17 cellular contexts compared by ENCODE assay signal in genomic region chr16:75107505-75107904, GRCh38. TPM values are rescaled to one million over a fixed set of nuclear protein-coding genes. Genes with fewer than 3 reads are reported as not detected.
DNase-seq lines count a peak whose midpoint lies in the region; ATAC-seq and TF ChIP-seq lines count a peak whose summit lies in the region.
"Had no signal": no experiment of that assay in that cellular context is flagged by ENCODE, and none has a peak within 500 bp of the region (broad histone marks: within the 10 kb centered on the region; RNA-seq: fewer than 3 reads in every experiment).

No MANE protein-coding gene starts in this region.

- H3K56ac ChIP-seq in IMR-90 (ENCODE audit: extremely low read depth, insufficient read depth, low read length): no peak overlapping the region

- peak overlapping the region; percentile 93 to 99 (median 96) for H3K4me2 ChIP-seq in BLaER1 treated with 17β-estradiol and CSF1 and Interleukin-3, amounts not matched to agents 10 nM and 100 nM
- peak overlapping the region; percentile 17; the same call in 1 of the 2 replicates for H3K4me2 ChIP-seq in IMR-90 (ENCODE audit: low read depth, low read length)
- H3K4me2 ChIP-seq: neural progenitor cell had no signal

- H3K36me3 ChIP-seq in BLaER1 treated with 17β-estradiol and CSF1 and Interleukin-3, amounts not matched to agents 10 nM and 100 nM: peaks cover 0 to 28% (median 13%) of the 10 kb centered on the region in 11 experiments; a peak in 13 of 22 replicates
- H3K36me3 ChIP-seq in IMR-90 (ENCODE audit: control insufficient read depth, insufficient read depth, low read length): no peaks in the 10 kb centered on the region; the same call in 1 of the 2 replicates
- H3K36me3 ChIP-seq in breast epithelium: no peaks in the 10 kb centered on the region
- H3K36me3 ChIP-seq in sigmoid colon: no peaks in the 10 kb centered on the region
- H3K36me3 ChIP-seq: BE2C, neural progenitor cell had no signal

- peak overlapping the region; percentile 22 to 67; a peak in 2 of 4 replicates for H4K8ac ChIP-seq in IMR-90 (ENCODE audit: low read depth in 2 of 2, low read length in 2 of 2)

- H3K23ac ChIP-seq in IMR-90 (ENCODE audit: low read depth, low read length): no peak overlapping the region

- H3K18ac ChIP-seq in IMR-90 (ENCODE audit: low read depth, low read length): peak overlapping the region; percentile 62

- ATAC-seq in IMR-90 (ENCODE audit: low read depth) (no peak), HG03432 (IDR thresholded peaks at IDR 0.05; ENCODE audit: unreplicated experiment) (no peak), HG02884 (IDR thresholded peaks at IDR 0.05; ENCODE audit: unreplicated experiment) (no peak), GM19463 (IDR thresholded peaks at IDR 0.05; ENCODE audit: unreplicated experiment) (no peak)
- ATAC-seq: activated CD4-positive, CD25-positive, alpha-beta regulatory T cell treated with anti-CD3 and anti-CD28 coated beads, Interleukin-2, amount 50 U/mL, for 24 hours had no signal

- TF ChIP-seq POLR2A in IMR-90 (IDR thresholded peaks at IDR 0.05; ENCODE audit: low read depth, low read length) (no peak), breast epithelium (IDR thresholded peaks at IDR 0.05) (no peak), sigmoid colon (IDR thresholded peaks at IDR 0.05) (no peak)

- no TSS peak for BruUV-seq in IMR-90 (replicated peaks; lab: Mats Ljungman, UMichigan)

- H2AK5ac ChIP-seq in IMR-90 (ENCODE audit: low read depth, low read length): peak overlapping the region; percentile 97

- H3K14ac ChIP-seq in IMR-90 (replicated peaks; ENCODE audit: low read depth, low read length): peak overlapping the region; percentile 37

- H2BK15ac ChIP-seq in IMR-90 (ENCODE audit: low read depth, low read length): peak overlapping the region; percentile 73; the same call in 1 of the 3 replicates

- TF ChIP-seq CTCF in IMR-90 (conservative IDR thresholded peaks at IDR 0.05; ENCODE audit: low read depth, low read length): no peak
- no peak for TF ChIP-seq CTCF in breast epithelium (IDR thresholded peaks at IDR 0.05)
- TF ChIP-seq CTCF in sigmoid colon (IDR thresholded peaks at IDR 0.05): no peak

- peak overlapping the region; percentile 78 for H4K91ac ChIP-seq in IMR-90 (ENCODE audit: insufficient read depth, low read depth, low read length)

- peak overlapping the region; percentile 47 for H2AK9ac ChIP-seq in IMR-90 (replicated peaks; ENCODE audit: low read depth, low read length, poor library complexity)

- H2BK120ac ChIP-seq in IMR-90 (ENCODE audit: low read depth, low read length): peak overlapping the region; percentile 33; the same call in 1 of the 2 replicates

- peaks cover 25% of the 10 kb centered on the region for H3K9me1 ChIP-seq in IMR-90 (ENCODE audit: insufficient read depth, low read length)

- H3K27ac ChIP-seq in BLaER1 treated with 17β-estradiol and CSF1 and Interleukin-3, amounts not matched to agents 10 nM and 100 nM: peak overlapping the region; percentile 23 to 99 (median 95); a peak in 20 of 22 replicates
- H3K27ac ChIP-seq in IMR-90 (ENCODE audit: insufficient read depth, low read length) (peak overlapping the region; percentile 34; the same call in 1 of the 2 replicates), breast epithelium (peak overlapping the region; percentile 32 to 84), sigmoid colon (peak overlapping the region; percentile 77 to 92 (median 88))
- H3K27ac ChIP-seq: neural progenitor cell had no signal

- WGBS in IMR-90 (ENCODE audit: extremely low coverage in 2 of 2, insufficient read length in 1 of 2), 2 experiments: 79% methylated on average over 4 of the region's 10 CpGs; no CpG with 5 or more reads in 1 of the 2 experiments
- 88% methylated on average over 10 of the region's 10 CpGs for WGBS in sigmoid colon, 2 donors

- H3K4me1 ChIP-seq in BLaER1 treated with 17β-estradiol and CSF1 and Interleukin-3, amounts not matched to agents 10 nM and 100 nM: peaks cover 87 to 98% (median 97%) of the 10 kb centered on the region in 10 experiments
- H3K4me1 ChIP-seq in IMR-90 (ENCODE audit: control insufficient read depth, insufficient read depth, low read length) (peaks cover 49% of the 10 kb centered on the region), breast epithelium (peaks cover 23 to 25% of the 10 kb centered on the region in 2 donors), sigmoid colon (peaks cover 0 to 99% (median 81%) of the 10 kb centered on the region in 4 donors)

- no peaks in the 10 kb centered on the region for H3K9me3 ChIP-seq in BLaER1 treated with 17β-estradiol and CSF1 and Interleukin-3, amounts not matched to agents 10 nM and 100 nM (replicated peaks in 1 of 11)
- H3K9me3 ChIP-seq in IMR-90 (ENCODE audit: control insufficient read depth, insufficient read depth, low read length) (no peaks in the 10 kb centered on the region), breast epithelium (no peaks in the 10 kb centered on the region), sigmoid colon (no peaks in the 10 kb centered on the region)
- H3K9me3 ChIP-seq: BE2C had no signal

- H3K4me3 ChIP-seq in BLaER1 treated with 17β-estradiol and CSF1 and Interleukin-3, amounts not matched to agents 10 nM and 100 nM: peak overlapping the region in 9 of 10 experiments; percentile 15 to 58 (median 47); a peak in 16 of 20 replicates
- no peak overlapping the region for H3K4me3 ChIP-seq in IMR-90 (ENCODE audit: insufficient read depth, low read depth, low read length)
- H3K4me3 ChIP-seq in breast epithelium: no peak overlapping the region
- H3K4me3 ChIP-seq in sigmoid colon: no peak overlapping the region
- H3K4me3 ChIP-seq: neural progenitor cell had no signal

- H3K27me3 ChIP-seq in BLaER1 treated with 17β-estradiol and CSF1 and Interleukin-3, amounts not matched to agents 10 nM and 100 nM: peaks cover 0 to 6% (median 0%) of the 10 kb centered on the region in 11 experiments; a peak in 4 of 22 replicates
- H3K27me3 ChIP-seq in IMR-90 (ENCODE audit: control insufficient read depth, insufficient read depth, low read length): no peaks in the 10 kb centered on the region
- no peaks in the 10 kb centered on the region for H3K27me3 ChIP-seq in breast epithelium
- H3K27me3 ChIP-seq in sigmoid colon: no peaks in the 10 kb centered on the region
- H3K27me3 ChIP-seq: BE2C, neural progenitor cell had no signal

- peak overlapping the region; percentile 9 for H2AFZ ChIP-seq in IMR-90 (replicated peaks; ENCODE audit: low read length, poor library complexity)
- H2AFZ ChIP-seq: neural progenitor cell had no signal

- no peak for TF ChIP-seq RAD21 in IMR-90 (IDR thresholded peaks at IDR 0.05; ENCODE audit: low read length)

- H3K79me1 ChIP-seq in IMR-90 (ENCODE audit: low read depth in 1 of 2, low read length in 2 of 2): peaks cover 16 to 62% of the 10 kb centered on the region in 2 experiments

- intact Hi-C loops in IMR-90 (cut with micrococcal nuclease) (no loop called here), breast epithelium (cut with DNase I; ENCODE audit: low total_unique reads) (no loop called here), sigmoid colon (cut with DNase I) (loop anchor here (10.0 kb wide), 1 partner anchor 63 kb away; no protein-coding TSS in a partner anchor)

- H2BK20ac ChIP-seq in IMR-90 (ENCODE audit: low read depth, low read length): peak overlapping the region; percentile 89

- H4K20me1 ChIP-seq in BLaER1 treated with 17β-estradiol and CSF1 and Interleukin-3, amounts not matched to agents 10 nM and 100 nM: peaks cover 0 to 26% (median 17%) of the 10 kb centered on the region in 11 experiments; a peak in 8 of 22 replicates
- peaks cover 10% of the 10 kb centered on the region for H4K20me1 ChIP-seq in IMR-90 (ENCODE audit: insufficient read depth, low read length)

- POLR2A ChIA-PET in IMR-90 (lab: Charles Lee; ENCODE audit: unreplicated experiment): interaction anchor here (0.6 kb wide), 1 partner anchor 19 kb away, joined by 6 read pairs; no protein-coding TSS in a partner anchor

- CTCF ChIA-PET in IMR-90 (lab: Yijun Ruan, JAX): no interaction called here

- H3K9ac ChIP-seq in BLaER1 treated with 17β-estradiol and CSF1 and Interleukin-3, amounts not matched to agents 10 nM and 100 nM: peak overlapping the region; percentile 21 to 91 (median 85); a peak in 20 of 22 replicates
- H3K9ac ChIP-seq in IMR-90 (ENCODE audit: low read depth, low read length): no peak overlapping the region
- H3K9ac ChIP-seq: neural progenitor cell had no signal

- in situ Hi-C loops in IMR-90 (cut with MboI; ENCODE audit: low sequenced_read_pairs): loop anchor here (5.0 kb wide), 1 partner anchor 105 kb away; no protein-coding TSS in a partner anchor

- H2BK5ac ChIP-seq in IMR-90 (ENCODE audit: low read depth, low read length, poor library complexity, severe bottlenecking): peak overlapping the region; percentile 28

- H4K5ac ChIP-seq in IMR-90 (ENCODE audit: low read depth, low read length): peak overlapping the region; percentile 43

- dilution Hi-C loops in IMR-90 (cut with HindIII; ENCODE audit: low sequenced_read_pairs, unreplicated experiment): no loop called here

- TF ChIP-seq EP300 in sigmoid colon (IDR thresholded peaks at IDR 0.05): no peak

- DNase-seq in IMR-90 (no peak), breast epithelium (ENCODE audit: low spot score in 2 of 2) (no peak), sigmoid colon (no peak), NCI-H2107 (lab: John Stamatoyannopoulos, UW) (no peak)
- DNase-seq: BE2C; dermis blood vessel endothelial cell; GOT3; NCI-H1417 treated with DMSO at 0.1 percent for 48 hours; stimulated activated naive CD4-positive, alpha-beta T cell treated with Interleukin-2 at 50 U/mL for 16 hours; T-helper 2 cell had no signal

- peak overlapping the region; percentile 82 for H3K4ac ChIP-seq in IMR-90 (ENCODE audit: low read depth, low read length)

TF ChIP-seq in IMR-90, 13 proteins besides CTCF, POLR2A, EP300 and RAD21 (continues in another document):
- TF ChIP-seq MXI1 (IDR thresholded peaks at IDR 0.05; ENCODE audit: borderline replicate concordance, low read depth, low read length) (no peak), RCOR1 (IDR thresholded peaks at IDR 0.05; ENCODE audit: insufficient replicate concordance, low read length) (no peak), CHD1 (IDR thresholded peaks at IDR 0.05; ENCODE audit: low read depth, low read length) (no peak), NFE2L2 (IDR thresholded peaks at IDR 0.05; ENCODE audit: low read depth, low read length) (no peak)

RNA-seq across cellular contexts. Expression of gene LDHD, which starts 9.1 kb away (rescaled TPM):
- total RNA-seq in IMR-90 (2012; rRNA removed) (under 0.01 TPM in 1 of 2 replicates, not detected in the other), breast epithelium (10 to 100 TPM; 10.5 to 17.6 (median 10.7) TPM), sigmoid colon (1 to 10 TPM; 2.5 to 7.6 (median 7.3) TPM)
- polyA plus RNA-seq in IMR-90 (2012; rRNA removed) (0.23 and 0.26 TPM in 2 replicates), sigmoid colon (100 to 1,000 TPM in 1 of 3 donors, 10 to 100 TPM in 2; 66.1 to 114 (median 78.0) TPM)
- polyA plus RNA-seq in IMR-90 (2012; cell fraction: cytosol; rRNA removed): 0.16 and 0.29 TPM in 2 replicates
- 0.78 and 1.1 TPM in 2 replicates for polyA plus RNA-seq in IMR-90 (2012; cell fraction: nucleus; rRNA removed; ENCODE audit: low replicate concordance)
- polyA plus RNA-seq: IgD-negative memory B cell had no signal

RNA-seq across cellular contexts. Expression of gene ZFP1, which starts 40.8 kb away (rescaled TPM):
- total RNA-seq in IMR-90 (2012; rRNA removed) (16.0 and 16.9 TPM in 2 replicates), breast epithelium (10 to 100 TPM in 2 of 3 donors, 1 to 10 TPM in 1; 7.0 to 16.0 (median 12.5) TPM), sigmoid colon (10 to 100 TPM in 3 of 4 donors, 1 to 10 TPM in 1; 9.2 to 17.5 (median 15.4) TPM)
- polyA plus RNA-seq in IMR-90 (2012; rRNA removed) (3.7 and 3.8 TPM in 2 replicates), sigmoid colon (1 to 10 TPM in 2 of 3 donors, under 1 TPM in 1; 0.60 to 4.0 (median 2.3) TPM)
- polyA plus RNA-seq in IMR-90 (2012; cell fraction: cytosol; rRNA removed): 1.3 and 1.8 TPM in 2 replicates
- polyA plus RNA-seq in IMR-90 (2012; cell fraction: nucleus; rRNA removed; ENCODE audit: low replicate concordance): 0.61 and 2.5 TPM in 2 replicates

Comparison
In these comparisons a context has a peak if more than half of its experiments do, and no peak if none do; other contexts are left out.
1. H3K27ac ChIP-seq: peak in every context shown above with its lines; median percentile 95 in BLaER1 treated with 17β-estradiol and CSF1 and Interleukin-3, amounts not matched to agents 10 nM and 100 nM; 88 in sigmoid colon; 58 in breast epithelium; 34 in IMR-90.
2. H3K4me3 ChIP-seq: peak in BLaER1 treated with 17β-estradiol and CSF1 and Interleukin-3, amounts not matched to agents 10 nM and 100 nM (9 of 10); none in IMR-90 (single experiment), breast epithelium (0 of 3) and sigmoid colon (0 of 4).